21 cellular contexts compared by ENCODE assay signal in the genomic region with DNA sequence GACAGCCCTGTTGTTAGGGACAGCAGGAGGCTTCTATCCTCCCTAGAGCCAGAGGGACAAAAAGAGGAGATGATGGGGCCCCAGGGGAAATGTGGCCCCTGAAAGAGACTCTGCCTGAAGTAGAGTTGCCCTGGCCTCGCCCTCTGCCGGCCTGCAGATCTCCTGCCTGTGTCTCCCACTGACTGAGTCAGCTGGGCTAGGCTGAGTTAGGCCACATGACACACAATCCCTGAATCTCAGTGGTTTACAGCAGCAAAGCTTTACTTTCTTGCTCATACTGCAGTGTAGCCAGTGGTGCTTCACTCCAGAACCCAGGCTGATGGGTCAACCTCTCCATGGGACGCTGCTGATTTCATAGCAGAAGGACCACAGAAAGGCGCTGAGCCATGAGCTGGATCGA. TPM values are rescaled to one million over a fixed set of nuclear protein-coding genes. Genes with fewer than 3 reads are reported as not detected.
DNase-seq lines count a peak whose midpoint lies in the region; ATAC-seq, FAIRE-seq and TF ChIP-seq lines count a peak whose summit lies in the region.
"Had no signal": no experiment of that assay in that cellular context is flagged by ENCODE, and none has a peak within 500 bp of the region (broad histone marks: within the 10 kb centered on the region; RNA-seq: fewer than 3 reads in every experiment).

No MANE protein-coding gene starts in this region.

- no peak overlapping the region for H2BK5ac ChIP-seq in H1 (ENCODE audit: low read depth, low read length)

- H3K4me1 ChIP-seq in RWPE2 (ENCODE audit: insufficient read depth, poor library complexity, severe bottlenecking) (no peaks in the 10 kb centered on the region), H1 (replicated peaks in 1 of 4; ENCODE audit: control insufficient read depth in 3 of 4, insufficient read depth in 4 of 4, low read length in 3 of 4) (peaks cover 0 to 3% (median 0%) of the 10 kb centered on the region in 4 experiments; a peak in 2 of 7 replicates)
- no peaks in the 10 kb centered on the region for H3K4me1 ChIP-seq in CD4-positive, alpha-beta memory T cell (ENCODE audit: insufficient read depth, low read length)

- no peak for DNase-seq in RWPE2 (ENCODE audit: low spot score)
- DNase-seq in H1 (ENCODE audit: low read depth in 1 of 2, low spot score in 2 of 2): no peak
- DNase-seq in kidney tubule cell (ENCODE audit: low spot score): peak; percentile 43
- no peak for DNase-seq in CD4-positive, alpha-beta memory T cell
- no peak for DNase-seq in mesenteric fat pad (ENCODE audit: low spot score)
- no peak for DNase-seq in SIG-M5 (lab: John Stamatoyannopoulos, UW)
- DNase-seq in GM13976 (ENCODE audit: low spot score): no peak
- DNase-seq: C1 segment of cervical spinal cord, DMS79, KG1, MV-4-11, NCI-H1417, NCI-H187, NCI-H2107, NCI-H226, PC-3 had no signal

- H3K14ac ChIP-seq in H1 (ENCODE audit: insufficient read length): no peak overlapping the region

- H3K23me2 ChIP-seq in H1 (ENCODE audit: low read depth, low read length): no peaks in the 10 kb centered on the region

- ATAC-seq in GM18868 (IDR thresholded peaks at IDR 0.05; ENCODE audit: unreplicated experiment) (peak; percentile 55), RWPE2 (ENCODE audit: low read depth) (peak; percentile 37; the same call in 2 of the 3 replicates)
- ATAC-seq: GM23338, PC-3 had no signal

- no peaks in the 10 kb centered on the region for H3K27me3 ChIP-seq in RWPE2 (ENCODE audit: insufficient read depth, poor library complexity, severe bottlenecking)
- no peaks in the 10 kb centered on the region for H3K27me3 ChIP-seq in H1 (replicated peaks in 1 of 4; ENCODE audit: control insufficient read depth in 3 of 4, extremely low read depth in 1 of 4, insufficient read depth in 3 of 4, low read length in 3 of 4)
- no peaks in the 10 kb centered on the region for H3K27me3 ChIP-seq in CD4-positive, alpha-beta memory T cell (ENCODE audit: insufficient read depth, low read length)

- no peak for FAIRE-seq in H1 (lab: Jason Lieb, UNC)
- FAIRE-seq: GM19239 had no signal

- in situ Hi-C loops in GM13976 (cut with MboI; ENCODE audit: low sequenced_read_pairs, unreplicated experiment): no loop called here

- no peak overlapping the region for H3K56ac ChIP-seq in H1 (replicated peaks; ENCODE audit: insufficient read length, low read depth, low read length)

- CTCF ChIA-PET in H1 (lab: Charles Lee; ENCODE audit: partially characterized antibody): no interaction called here
- CTCF ChIA-PET in CD4-positive, alpha-beta memory T cell (lab: Charles Lee; ENCODE audit: partially characterized antibody): no interaction called here

- H2AK5ac ChIP-seq in H1 (ENCODE audit: low read depth, low read length): no peak overlapping the region

- H3K4ac ChIP-seq in H1 (replicated peaks; ENCODE audit: insufficient read length, low read depth, low read length): no peak overlapping the region

- H3K23ac ChIP-seq in H1 (ENCODE audit: insufficient read length): no peak overlapping the region

- no peaks in the 10 kb centered on the region for H3K79me2 ChIP-seq in H1 (ENCODE audit: control insufficient read depth in 1 of 2, insufficient read depth in 2 of 2, low read length in 2 of 2)

- no peaks in the 10 kb centered on the region for H3K79me1 ChIP-seq in H1 (ENCODE audit: low read depth, low read length)

- H4K91ac ChIP-seq in H1 (replicated peaks; ENCODE audit: insufficient read length, low read length): no peak overlapping the region

- H3K4me1 Mint-ChIP-seq in CD4-positive, alpha-beta memory T cell: no peaks in the 10 kb centered on the region

- no peak overlapping the region; the same call in 1 of the 2 replicates for H4K8ac ChIP-seq in H1 (ENCODE audit: extremely low read depth, insufficient read depth, low read length)

- WGBS in H1 (ENCODE audit: extremely low coverage in 1 of 2, insufficient coverage in 1 of 2, insufficient read length in 1 of 2, insufficient replicate concordance in 2 of 2, low coverage in 1 of 2, low lambda C conversion rate in 2 of 2, missing lambda C conversion rate in 1 of 2), 2 experiments: 84% methylated on average over 5 of the region's 5 CpGs; no CpG with 5 or more reads in 1 of the 2 experiments

- H2BK12ac ChIP-seq in H1 (ENCODE audit: low read depth, low read length): no peak overlapping the region

- peak overlapping the region; percentile 81 for H2AFZ ChIP-seq in H1 (ENCODE audit: low read length)
- H2AFZ ChIP-seq: GM23338 had no signal

- intact Hi-C loops in CD4-positive, alpha-beta memory T cell (cut with micrococcal nuclease): no loop called here

- no peak overlapping the region for H4K5ac ChIP-seq in H1 (ENCODE audit: insufficient read length, low read depth, low read length)

- H3K9me3 Mint-ChIP-seq in CD4-positive, alpha-beta memory T cell: peaks cover 0 to 2% (median 0%) of the 10 kb centered on the region in 8 donors

- H3K36me3 Mint-ChIP-seq in CD4-positive, alpha-beta memory T cell: no peaks in the 10 kb centered on the region

- no peak overlapping the region for H3K27ac Mint-ChIP-seq in CD4-positive, alpha-beta memory T cell

- no peak overlapping the region for H3K4me3 Mint-ChIP-seq in CD4-positive, alpha-beta memory T cell
- H3K4me3 Mint-ChIP-seq: GM23338 had no signal

- TF ChIP-seq EP300 in H1 (IDR thresholded peaks at IDR 0.05; ENCODE audit: borderline replicate concordance in 1 of 2, low read depth in 2 of 2, low read length in 2 of 2): no peak

- no peak overlapping the region for H3K4me3 ChIP-seq in RWPE2 (ENCODE audit: severe bottlenecking)
- no peak overlapping the region for H3K4me3 ChIP-seq in H1 (ENCODE audit: extremely low read depth in 1 of 4, insufficient read depth in 2 of 4, low read depth in 3 of 4, low read length in 4 of 4)
- no peak overlapping the region for H3K4me3 ChIP-seq in CD4-positive, alpha-beta memory T cell (ENCODE audit: low read length in 2 of 2)
- H3K4me3 ChIP-seq: GM23338 had no signal

- H4K20me1 ChIP-seq in H1 (replicated peaks in 1 of 2; ENCODE audit: control insufficient read depth in 1 of 2, insufficient read depth in 2 of 2, low read length in 2 of 2): no peaks in the 10 kb centered on the region

- TF ChIP-seq POLR2A in H1 (IDR thresholded peaks at IDR 0.05; ENCODE audit: control extremely low read depth in 1 of 2, low read depth in 2 of 2, low read length in 2 of 2): no peak

- H2BK20ac ChIP-seq in H1 (ENCODE audit: low read length): no peak overlapping the region

- H3K27ac ChIP-seq in RWPE2 (ENCODE audit: poor library complexity, severe bottlenecking): no peak overlapping the region
- no peak overlapping the region for H3K27ac ChIP-seq in H1 (ENCODE audit: low read depth, low read length)
- no peak overlapping the region for H3K27ac ChIP-seq in CD4-positive, alpha-beta memory T cell (ENCODE audit: low read depth, low read length)

- no peak overlapping the region for H3K4me2 ChIP-seq in H1 (ENCODE audit: insufficient read depth in 1 of 2, low read depth in 2 of 2, low read length in 2 of 2)
- H3K4me2 ChIP-seq: GM23338 had no signal

- H3K27me3 Mint-ChIP-seq in CD4-positive, alpha-beta memory T cell: peaks cover 3 to 7% of the 10 kb centered on the region in 2 donors

- H2BK15ac ChIP-seq in H1 (ENCODE audit: low read length): no peak overlapping the region

- H3K9ac ChIP-seq in H1 (replicated peaks in 1 of 4; ENCODE audit: extremely low read depth in 1 of 4, low read depth in 3 of 4, low read length in 3 of 4): no peak overlapping the region; a peak in 1 of 7 replicates

- H3K36me3 ChIP-seq in RWPE2 (ENCODE audit: low read depth) (no peaks in the 10 kb centered on the region; the same call in 1 of the 2 replicates), H1 (ENCODE audit: control insufficient read depth in 2 of 4, insufficient read depth in 4 of 4, low read length in 3 of 4) (no peaks in the 10 kb centered on the region)
- H3K36me3 ChIP-seq in CD4-positive, alpha-beta memory T cell (ENCODE audit: insufficient read depth, low read length): no peaks in the 10 kb centered on the region

- TF ChIP-seq CTCF in RWPE2 (IDR thresholded peaks at IDR 0.05; ENCODE audit: poor library complexity, severe bottlenecking) (no peak), H1 (IDR thresholded peaks at IDR 0.05; ENCODE audit: control extremely low read depth in 1 of 3, insufficient read depth in 1 of 3, low read depth in 1 of 3, low read length in 3 of 3) (peak in 1 of 3 experiments; percentile 11; a peak in 1 of 4 replicates), GM13976 (IDR thresholded peaks at IDR 0.05; ENCODE audit: borderline replicate concordance, control extremely low read depth, extremely low read depth, insufficient read depth, missing control alignments) (no peak)

- POLR2A ChIA-PET in H1 (lab: Charles Lee; ENCODE audit: partially characterized antibody): no interaction called here
- POLR2A ChIA-PET in CD4-positive, alpha-beta memory T cell (lab: Charles Lee; ENCODE audit: partially characterized antibody): no interaction called here

- H3K18ac ChIP-seq in H1 (ENCODE audit: extremely low read depth, low read length): no peak overlapping the region

- no peak overlapping the region for H2BK120ac ChIP-seq in H1 (replicated peaks; ENCODE audit: low read depth, low read length)

- H3K9me3 ChIP-seq in RWPE2 (ENCODE audit: severe bottlenecking) (no peaks in the 10 kb centered on the region), H1 (ENCODE audit: insufficient read depth in 2 of 2, low read depth in 1 of 2, low read length in 1 of 2) (0 out of 4 replicates have a peak, but pooled peaks cover under 1 to 2% of the 10 kb centered on the region in 2 experiments)
- H3K9me3 ChIP-seq in CD4-positive, alpha-beta memory T cell (ENCODE audit: control insufficient read depth in 1 of 2, low read length in 2 of 2): no peaks in the 10 kb centered on the region

- no peak for TF ChIP-seq RAD21 in H1 (IDR thresholded peaks at IDR 0.05 in 1 of 2, conservative IDR thresholded peaks at IDR 0.05 in 1 of 2; ENCODE audit: low read depth in 2 of 2, low read length in 2 of 2)

TF ChIP-seq in H1, 55 proteins besides CTCF, POLR2A, EP300 and RAD21 (continues in another document):
- TF ChIP-seq KDM1A (IDR thresholded peaks at IDR 0.05; ENCODE audit: borderline replicate concordance, low read length): no peak
- no peak for TF ChIP-seq TBP (IDR thresholded peaks at IDR 0.05; ENCODE audit: low read depth, low read length)
- no peak for TF ChIP-seq JUND (IDR thresholded peaks at IDR 0.05; ENCODE audit: low read length)
- TF ChIP-seq GABPA (IDR thresholded peaks at IDR 0.05; ENCODE audit: borderline replicate concordance, insufficient read depth, low read length): no peak

RNA-seq across cellular contexts. Expression of a gene that starts 23.5 kb away (rescaled TPM):
- total RNA-seq in H1 (2021; fragmentation: NEBNext Ultra II Directional; extraction: Animal tissue kit (Norgen Biotek cat#: 25700)): 0.11 TPM in 1 of 2 replicates, not detected in the other
- polyA plus RNA-seq in H1 (2011; rRNA removed): 0.21 and 0.28 TPM in 2 replicates
- 0.21 TPM for polyA plus RNA-seq in H1 (2011; cell fraction: cytosol; rRNA removed)
- polyA plus RNA-seq in H1 (2011; cell fraction: nucleus; rRNA removed): 0.04 TPM
- polyA plus RNA-seq in H1 (2012, experiment 1 of 2): 0.07 to 0.18 TPM (median 0.15 TPM) in 3 of 4 replicates, not detected in the other
- polyA plus RNA-seq in H1 (2012, experiment 2 of 2): 0.13 TPM
- 0.12 TPM for polyA plus RNA-seq in H1 (2013, experiment 1 of 2)
- polyA plus RNA-seq in H1 (2013, experiment 2 of 2): 0.13 TPM
- polyA minus RNA-seq in H1 (2011; rRNA and poly(A)+ RNA removed): 0.06 and 0.12 TPM in 2 replicates
- not detected for polyA minus RNA-seq in H1 (2011; cell fraction: cytosol; rRNA and poly(A)+ RNA removed)
- 0.50 TPM for polyA minus RNA-seq in H1 (2011; cell fraction: nucleus; rRNA and poly(A)+ RNA removed)
- not detected for total RNA-seq in CD4-positive, alpha-beta memory T cell
- not detected for polyA plus RNA-seq in CD4-positive, alpha-beta memory T cell
- not detected for total RNA-seq in mesenteric fat pad
- total RNA-seq: A673, PC-3, SK-MEL-5 had no signal
